ENCODE assay signal across 8 cellular contexts in genomic region chr4:7719354-7720174, GRCh38.
A peak's percentile ranks its signal among the peaks of the same experiment; 100 is the strongest.
DNase-seq lines count a peak whose midpoint lies in the region; ATAC-seq and TF ChIP-seq lines count a peak whose summit lies in the region.

No MANE protein-coding gene starts in this region.

- H3K4me3 Mint-ChIP-seq in activated CD4-positive, alpha-beta T cell treated with anti-CD3 and anti-CD28 coated beads for 36 hours = no peak overlapping the region

- no peaks in the 10 kb centered on the region for H4K20me1 ChIP-seq in MM.1S (ENCODE audit: insufficient read depth, low read length)

- H3K79me2 ChIP-seq in MM.1S (ENCODE audit: low read length) = no peaks in the 10 kb centered on the region

- POLR2A ChIA-PET in activated CD4-positive, alpha-beta T cell treated with anti-CD3 and anti-CD28 coated beads for 36 hours (lab: Charles Lee) = no interaction called here

- TF ChIP-seq CTCF in MM.1S (IDR thresholded peaks at IDR 0.05; ENCODE audit: low read length) = peak; percentile 71
- peak; percentile 69 for TF ChIP-seq CTCF in liver (IDR thresholded peaks at IDR 0.05; ENCODE audit: low read depth, low read length, missing input control)

- H3K36me3 Mint-ChIP-seq in activated CD4-positive, alpha-beta T cell treated with anti-CD3 and anti-CD28 coated beads for 36 hours (ENCODE audit: low read depth) = no peaks in the 10 kb centered on the region

- DNase-seq in EL = peak; percentile 38
- DNase-seq in MM.1S = no peak
- peak; percentile 82 for DNase-seq in activated CD4-positive, alpha-beta T cell treated with anti-CD3 and anti-CD28 coated beads for 36 hours
- peak in 45 of 61 donors; percentile 5 to 65 (median 35) for DNase-seq in caudate nucleus (lab: John Stamatoyannopoulos, UW)
- peak; percentile 37 for DNase-seq in stimulated activated CD8-positive, alpha-beta memory T cell treated with anti-CD3 and anti-CD28 coated beads, Interleukin-15, amount 100 ng/mL, for 1 hour (ENCODE audit: low read depth)
- no peak for DNase-seq in GDM1 (lab: John Stamatoyannopoulos, UW)

- WGBS in liver = 30% methylated on average over 33 of the region's 33 CpGs

- ATAC-seq in activated CD4-positive, alpha-beta T cell treated with anti-CD3 and anti-CD28 coated beads for 36 hours = peak; percentile 82
- ATAC-seq in GM21526 (IDR thresholded peaks at IDR 0.05; ENCODE audit: low FRiP score, unreplicated experiment) = no peak

- H3K36me3 ChIP-seq in MM.1S (replicated peaks; ENCODE audit: insufficient read depth, low read length) = no peaks in the 10 kb centered on the region
- H3K36me3 ChIP-seq in liver (ENCODE audit: control insufficient read depth in 4 of 4, insufficient read depth in 3 of 4, low read depth in 1 of 4, low read length in 3 of 4) = no peaks in the 10 kb centered on the region

- H3K9me2 ChIP-seq in MM.1S (replicated peaks; ENCODE audit: insufficient read depth, low read length) = no peaks in the 10 kb centered on the region

- H3K9ac ChIP-seq in MM.1S (ENCODE audit: low read length) (no peak overlapping the region), liver (ENCODE audit: low read depth in 1 of 2, low read length in 2 of 2) (no peak overlapping the region)

- intact Hi-C loops in activated CD4-positive, alpha-beta T cell treated with anti-CD3 and anti-CD28 coated beads for 36 hours (cut with DNase I, micrococcal nuclease) = loop anchor here (1.0 to 10.0 kb wide), 3 partner anchors 215 to 527 kb away; partner anchors contain the start of gene SORCS2 (in 2 of the 2)

- H3F3A ChIP-seq in MM.1S (ENCODE audit: insufficient read depth, low read length) = no peaks in the 10 kb centered on the region

- H3K27ac Mint-ChIP-seq in activated CD4-positive, alpha-beta T cell treated with anti-CD3 and anti-CD28 coated beads for 36 hours = no peak overlapping the region

- H3K4me3 ChIP-seq in MM.1S (ENCODE audit: low read length) (no peak overlapping the region), liver (ENCODE audit: low read depth in 1 of 3, low read length in 3 of 3) (no peak overlapping the region)

- no peak overlapping the region for H3K4me2 ChIP-seq in MM.1S (ENCODE audit: low read depth, low read length)

- no peaks in the 10 kb centered on the region for H3K9me3 Mint-ChIP-seq in activated CD4-positive, alpha-beta T cell treated with anti-CD3 and anti-CD28 coated beads for 36 hours (ENCODE audit: low read depth)

- H3K27me3 Mint-ChIP-seq in activated CD4-positive, alpha-beta T cell treated with anti-CD3 and anti-CD28 coated beads for 36 hours = peaks cover 11% of the 10 kb centered on the region

- H3K27me3 ChIP-seq in MM.1S (replicated peaks; ENCODE audit: insufficient read depth, low read length) = peaks cover 91% of the 10 kb centered on the region
- no peaks in the 10 kb centered on the region for H3K27me3 ChIP-seq in liver (ENCODE audit: control insufficient read depth in 4 of 4, insufficient read depth in 4 of 4, low read length in 3 of 4)

- CTCF ChIA-PET in activated CD4-positive, alpha-beta T cell treated with anti-CD3 and anti-CD28 coated beads for 36 hours (lab: Charles Lee) = interaction anchor here (0.7 to 1.0 kb wide), 5 partner anchors 12 to 481 kb away, joined by 3 to 5 read pairs (median 3); no protein-coding TSS in a partner anchor

- H3K4me1 ChIP-seq in MM.1S (ENCODE audit: low read length) (no peaks in the 10 kb centered on the region), liver (ENCODE audit: control insufficient read depth in 4 of 4, insufficient read depth in 4 of 4, low read length in 3 of 4) (peaks cover 0 to 3% (median 0%) of the 10 kb centered on the region in 4 donors)

- TF ChIP-seq RAD21 in liver (IDR thresholded peaks at IDR 0.05) = peak; percentile 87 to 88

- H3K9me3 ChIP-seq in MM.1S (replicated peaks; ENCODE audit: insufficient read depth, low read length) = no peaks in the 10 kb centered on the region
- no peaks in the 10 kb centered on the region for H3K9me3 ChIP-seq in liver (ENCODE audit: control insufficient read depth in 4 of 4, low read length in 3 of 4)

- no peak overlapping the region for H3K27ac ChIP-seq in MM.1S (ENCODE audit: low read length)
- H3K27ac ChIP-seq in caudate nucleus (ENCODE audit: low read depth, low read length) = no peak overlapping the region
- no peak overlapping the region for H3K27ac ChIP-seq in liver (ENCODE audit: low read depth in 1 of 2, low read length in 2 of 2)

- no peaks in the 10 kb centered on the region for H3K4me1 Mint-ChIP-seq in activated CD4-positive, alpha-beta T cell treated with anti-CD3 and anti-CD28 coated beads for 36 hours

- no peak overlapping the region for H2AFZ ChIP-seq in MM.1S (ENCODE audit: low read length)

TF ChIP-seq in liver, 16 proteins besides CTCF, POLR2A, EP300 and RAD21:
- TF ChIP-seq FOXA2 (IDR thresholded peaks at IDR 0.05) = no peak
- no peak for TF ChIP-seq RXRA (IDR thresholded peaks at IDR 0.05)
- TF ChIP-seq EGR1 (IDR thresholded peaks at IDR 0.05; ENCODE audit: low read depth in 2 of 2) = no peak
- TF ChIP-seq HNF4G (IDR thresholded peaks at IDR 0.05) = no peak
- no peak for TF ChIP-seq FOXA1 (IDR thresholded peaks at IDR 0.05)
- TF ChIP-seq TAF1 (conservative IDR thresholded peaks at IDR 0.05) = no peak
- no peak for TF ChIP-seq YY1 (IDR thresholded peaks at IDR 0.05)
- no peak for TF ChIP-seq GABPA (IDR thresholded peaks at IDR 0.05 in 1 of 2, conservative IDR thresholded peaks at IDR 0.05 in 1 of 2)
- TF ChIP-seq REST (IDR thresholded peaks at IDR 0.05) = no peak
- TF ChIP-seq HNF4A (conservative IDR thresholded peaks at IDR 0.05) = no peak
- no peak for TF ChIP-seq SP1 (IDR thresholded peaks at IDR 0.05)
- no peak for TF ChIP-seq JUND (IDR thresholded peaks at IDR 0.05)
- TF ChIP-seq, protein P1, sequence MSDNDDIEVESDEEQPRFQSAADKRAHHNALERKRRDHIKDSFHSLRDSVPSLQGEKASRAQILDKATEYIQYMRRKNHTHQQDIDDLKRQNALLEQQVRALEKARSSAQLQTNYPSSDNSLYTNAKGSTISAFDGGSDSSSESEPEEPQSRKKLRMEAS (IDR thresholded peaks at IDR 0.05) = no peak
- no peak for TF ChIP-seq NR2F2 (IDR thresholded peaks at IDR 0.05)
- TF ChIP-seq, protein P2, sequence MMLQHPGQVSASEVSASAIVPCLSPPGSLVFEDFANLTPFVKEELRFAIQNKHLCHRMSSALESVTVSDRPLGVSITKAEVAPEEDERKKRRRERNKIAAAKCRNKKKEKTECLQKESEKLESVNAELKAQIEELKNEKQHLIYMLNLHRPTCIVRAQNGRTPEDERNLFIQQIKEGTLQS (IDR thresholded peaks at IDR 0.05) = no peak
- no peak for TF ChIP-seq ZBTB33 (IDR thresholded peaks at IDR 0.05)
TF ChIP-seq in liver: peak in this region for 0.

Comparison
In these comparisons a context has a peak if more than half of its experiments do, and no peak if none do; other contexts are left out.
1. DNase-seq: peak in EL (single experiment), activated CD4-positive, alpha-beta T cell treated with anti-CD3 and anti-CD28 coated beads for 36 hours (single experiment), caudate nucleus (45 of 61) and stimulated activated CD8-positive, alpha-beta memory T cell treated with anti-CD3 and anti-CD28 coated beads, Interleukin-15, amount 100 ng/mL, for 1 hour (single experiment); none in MM.1S (single experiment) and GDM1 (single experiment).